Comparison of ENCODE assay signal across 22 cellular contexts in genomic region chr6:128527375-128527774, GRCh38.
"Had no signal": no experiment of that assay in that cellular context is flagged by ENCODE, and none has a peak within 500 bp of the region (broad histone marks: within the 10 kb centered on the region; RNA-seq: fewer than 3 reads in every experiment).

No MANE protein-coding gene starts in this region.

- H3K4me1 ChIP-seq: heart left ventricle, right atrium auricular region, tibial nerve, upper lobe of right lung, vagina had no signal

- H3K36me3 ChIP-seq: heart left ventricle, right atrium auricular region, tibial nerve, upper lobe of right lung, vagina had no signal

- H3K4me3 ChIP-seq: coronary artery, dorsolateral prefrontal cortex, heart left ventricle, lung, right atrium auricular region, smooth muscle cell, tibial nerve, upper lobe of right lung, vagina had no signal

- H3K27ac ChIP-seq: coronary artery, dorsolateral prefrontal cortex, heart left ventricle, right atrium auricular region, tibial nerve, upper lobe of right lung, vagina had no signal

- H3K9me3 ChIP-seq: heart left ventricle, right atrium auricular region, tibial nerve, upper lobe of right lung, vagina had no signal

- H3K4me2 ChIP-seq: smooth muscle cell had no signal

- H3K27me3 ChIP-seq: dorsolateral prefrontal cortex, right atrium auricular region, tibial nerve, upper lobe of right lung, vagina had no signal

- ATAC-seq: esophagus mucosa; heart left ventricle; left colon; left ventricle myocardium superior; naive thymus-derived CD4-positive, alpha-beta T cell; stimulated activated effector memory CD8-positive, alpha-beta T cell treated with anti-CD3 and anti-CD28 coated beads, Interleukin-12 subunit alpha, Interleukin-12 subunit beta, amount 100 ng/mL, for 72 hours; stimulated activated naive CD8-positive, alpha-beta T cell treated with anti-CD3 and anti-CD28 coated beads, Interleukin-15, Interleukin-2, amounts not matched to agents 100 U/mL and 50 U/mL, for 24 hours; upper lobe of right lung had no signal

- DNase-seq: dorsolateral prefrontal cortex; effector CD8-positive, alpha-beta T cell; heart left ventricle; hippocampal formation; left colon; left ventricle myocardium superior; mesenchymal stem cell; naive thymus-derived CD4-positive, alpha-beta T cell; nephron progenitor cell; posterior cingulate gyrus; stimulated activated CD4-positive, alpha-beta T cell treated with anti-CD3 and anti-CD28 coated beads, Interleukin-4, amount 100 ng/mL, for 1 hour; stimulated activated CD8-positive, alpha-beta memory T cell treated with anti-CD3 and anti-CD28 coated beads, Interleukin-4, amount 100 ng/mL, for 48 hours; stimulated activated naive CD8-positive, alpha-beta T cell treated with anti-CD3 and anti-CD28 coated beads, Interleukin-15, Interleukin-2, amounts not matched to agents 100 U/mL and 50 U/mL, for 24 hours; upper lobe of right lung had no signal
